ENCODE assay signal across 19 cellular contexts in genomic region chr15:77096131-77096530, GRCh38.
"Had no signal": no experiment of that assay in that cellular context is flagged by ENCODE, and none has a peak within 500 bp of the region (broad histone marks: within the 10 kb centered on the region; RNA-seq: fewer than 3 reads in every experiment).

No MANE protein-coding gene starts in this region.

- H3K4me3 Mint-ChIP-seq: naive B cell; nephron; stimulated activated memory B cell treated with anti-CD40 and anti-IgM and Interleukin-4, amounts not matched to agents 10 μg/mL and 1 μg/mL and 100 μg/mL, for 72 hours; stimulated activated naive CD8-positive, alpha-beta T cell treated with anti-CD3 and anti-CD28 coated beads, Interleukin-15, Interleukin-2, amounts not matched to agents 100 ng/mL and 50 ng/mL, for 24 hours had no signal

- H3K27ac Mint-ChIP-seq: stimulated activated memory B cell treated with anti-CD40 and anti-IgM and Interleukin-4, amounts not matched to agents 10 μg/mL and 1 μg/mL and 100 μg/mL, for 72 hours; stimulated activated naive CD8-positive, alpha-beta T cell treated with anti-CD3 and anti-CD28 coated beads, Interleukin-15, Interleukin-2, amounts not matched to agents 100 ng/mL and 50 ng/mL, for 24 hours had no signal

- ATAC-seq: heart left ventricle; sciatic nerve; stimulated activated memory B cell treated with anti-CD40 and anti-IgM and Interleukin-4, amounts not matched to agents 10 μg/mL and 1 μg/mL and 100 μg/mL, for 72 hours had no signal

- H3K4me1 ChIP-seq: colonic mucosa, heart left ventricle, tibial artery had no signal

- H3K27ac ChIP-seq: colonic mucosa, heart left ventricle, spleen, tibial artery had no signal

- H3K36me3 ChIP-seq: colonic mucosa, heart left ventricle, spleen, tibial artery had no signal

- DNase-seq: colonic mucosa; dermis blood vessel endothelial cell; foreskin melanocyte; heart left ventricle; hypothalamus; kidney glomerular epithelial cell; mesendoderm; naive B cell; occipital lobe; posterior cingulate gyrus; spleen; stimulated activated CD4-positive, alpha-beta T cell treated with anti-CD3 and anti-CD28 coated beads, Interleukin-15, amount 100 ng/mL, for 24 hours; stimulated activated CD4-positive, alpha-beta T cell treated with anti-CD3 and anti-CD28 coated beads, Interleukin-1b, Interleukin-23, amount 100 ng/mL, for 48 hours; stimulated activated CD4-positive, alpha-beta T cell treated with anti-CD3 and anti-CD28 coated beads, Interleukin-4, amount 100 ng/mL, for 24 hours; tibial artery had no signal

- H3K9me3 Mint-ChIP-seq: naive B cell; nephron; stimulated activated memory B cell treated with anti-CD40 and anti-IgM and Interleukin-4, amounts not matched to agents 10 μg/mL and 1 μg/mL and 100 μg/mL, for 72 hours; stimulated activated naive CD8-positive, alpha-beta T cell treated with anti-CD3 and anti-CD28 coated beads, Interleukin-15, Interleukin-2, amounts not matched to agents 100 ng/mL and 50 ng/mL, for 24 hours had no signal

- H3K36me3 Mint-ChIP-seq: naive B cell; stimulated activated memory B cell treated with anti-CD40 and anti-IgM and Interleukin-4, amounts not matched to agents 10 μg/mL and 1 μg/mL and 100 μg/mL, for 72 hours had no signal

- H3K4me3 ChIP-seq: colonic mucosa, heart left ventricle, spleen, tibial artery had no signal

- H3K9me3 ChIP-seq: colonic mucosa, heart left ventricle, spleen, tibial artery had no signal

- H3K27me3 Mint-ChIP-seq: stimulated activated memory B cell treated with anti-CD40 and anti-IgM and Interleukin-4, amounts not matched to agents 10 μg/mL and 1 μg/mL and 100 μg/mL, for 72 hours; stimulated activated naive CD8-positive, alpha-beta T cell treated with anti-CD3 and anti-CD28 coated beads, Interleukin-15, Interleukin-2, amounts not matched to agents 100 ng/mL and 50 ng/mL, for 24 hours had no signal

- H3K27me3 ChIP-seq: colonic mucosa, heart left ventricle, spleen had no signal
